Comparison of ENCODE assay signal across 9 cellular contexts in genomic region chr17:12596961-12597360, GRCh38.
"Had no signal": no experiment of that assay in that cellular context is flagged by ENCODE, and none has a peak within 500 bp of the region (broad histone marks: within the 10 kb centered on the region; RNA-seq: fewer than 3 reads in every experiment).

No MANE protein-coding gene starts in this region.

- H3K9ac ChIP-seq: GM23248 had no signal

- ATAC-seq: GM23338, HCT116 had no signal

- H3K27ac Mint-ChIP-seq: GM23338, H9, HFFc6 had no signal

- H3K9me3 Mint-ChIP-seq: GM23338, H9, HFFc6 had no signal

- DNase-seq: GM23248, GOT3, H7, H9, HCEC 1CT, HFFc6 had no signal

- H3K9me3 ChIP-seq: HAP-1 had no signal

- H3K4me3 Mint-ChIP-seq: GM23338, H9, HFFc6 had no signal

- H3K27ac ChIP-seq: GM23248 had no signal

- H3K4me1 ChIP-seq: HAP-1 had no signal

- H3K36me3 ChIP-seq: HAP-1 had no signal

- H2AFZ ChIP-seq: GM23248, GM23338 had no signal

- H3K4me3 ChIP-seq: GM23248, GM23338, HAP-1 had no signal

- H3K4me1 Mint-ChIP-seq: GM23338, H9 had no signal

- H3K4me2 ChIP-seq: GM23338 had no signal
